1 cellular context compared by ENCODE assay signal in the genomic region with DNA sequence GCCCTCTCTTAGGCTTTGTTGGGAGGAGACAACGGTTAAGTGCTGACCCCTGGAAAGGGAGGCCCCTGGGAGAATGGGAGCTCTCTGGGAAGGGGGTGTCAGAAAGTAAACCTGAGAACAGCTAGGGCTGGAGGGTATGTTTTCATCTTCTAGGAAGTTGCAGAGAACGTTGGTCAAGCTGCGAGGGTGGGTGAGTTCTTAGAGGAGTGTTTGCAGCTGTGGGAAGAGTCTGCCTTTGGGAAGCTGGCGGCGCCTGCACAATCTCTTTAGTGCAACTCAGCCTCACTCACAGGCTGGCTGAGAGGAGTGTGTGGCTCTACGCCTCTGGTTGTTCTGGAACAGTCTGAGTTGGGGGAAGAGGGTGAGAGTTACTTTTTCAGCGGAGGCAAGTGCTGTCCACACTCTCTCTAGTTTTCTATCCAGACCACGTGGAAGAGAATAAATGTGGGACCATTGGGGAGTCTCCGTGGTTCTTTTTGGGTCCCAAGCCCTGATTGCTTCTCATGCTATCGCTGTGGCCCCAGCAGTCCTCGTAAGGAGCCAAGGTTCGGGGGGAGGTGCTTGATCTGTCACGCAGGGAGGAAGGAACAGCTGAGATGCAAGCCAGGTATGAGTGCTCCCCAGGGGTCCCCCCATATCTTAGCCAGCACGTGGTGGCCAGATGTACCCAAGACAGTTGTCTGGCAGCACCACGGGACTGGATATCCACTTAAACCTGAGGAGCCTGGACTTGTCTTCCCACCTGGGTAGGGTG.
TF ChIP-seq lines count a peak whose summit lies in the region.

No MANE protein-coding gene starts in this region.

TF ChIP-seq in GM12878, 131 proteins besides CTCF, POLR2A, EP300 and RAD21 (continued from another document and continues in another):
- no peak for TF ChIP-seq SPI1 (IDR thresholded peaks at IDR 0.05; ENCODE audit: borderline replicate concordance, insufficient read depth, low read depth, low read length)
- TF ChIP-seq RELA (IDR thresholded peaks at IDR 0.05; ENCODE audit: borderline replicate concordance, partially characterized antibody), result no peak
- no peak for TF ChIP-seq ZNF384 (IDR thresholded peaks at IDR 0.05; ENCODE audit: borderline replicate concordance, low read depth, low read length)
- no peak for TF ChIP-seq NBN (IDR thresholded peaks at IDR 0.05)
- no peak for TF ChIP-seq GABPA (IDR thresholded peaks at IDR 0.05; ENCODE audit: low read depth)
- TF ChIP-seq, protein P1, sequence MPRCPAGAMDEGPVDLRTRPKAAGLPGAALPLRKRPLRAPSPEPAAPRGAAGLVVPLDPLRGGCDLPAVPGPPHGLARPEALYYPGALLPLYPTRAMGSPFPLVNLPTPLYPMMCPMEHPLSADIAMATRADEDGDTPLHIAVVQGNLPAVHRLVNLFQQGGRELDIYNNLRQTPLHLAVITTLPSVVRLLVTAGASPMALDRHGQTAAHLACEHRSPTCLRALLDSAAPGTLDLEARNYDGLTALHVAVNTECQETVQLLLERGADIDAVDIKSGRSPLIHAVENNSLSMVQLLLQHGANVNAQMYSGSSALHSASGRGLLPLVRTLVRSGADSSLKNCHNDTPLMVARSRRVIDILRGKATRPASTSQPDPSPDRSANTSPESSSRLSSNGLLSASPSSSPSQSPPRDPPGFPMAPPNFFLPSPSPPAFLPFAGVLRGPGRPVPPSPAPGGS (IDR thresholded peaks at IDR 0.05; ENCODE audit: borderline replicate concordance, insufficient read depth, low read depth, low read length, poor library complexity, severe bottlenecking), result peak; percentile 59
- peak; percentile 7; the same call in 1 of the 3 replicates for TF ChIP-seq POU2F2 (IDR thresholded peaks at IDR 0.05; ENCODE audit: borderline replicate concordance, low read depth, low read length)
- no peak for TF ChIP-seq KAT2A (conservative IDR thresholded peaks at IDR 0.05; ENCODE audit: control insufficient read depth, low read depth, low read length)
- TF ChIP-seq POLR2AphosphoS5 (IDR thresholded peaks at IDR 0.05; ENCODE audit: low read length), result peak; percentile 75
- TF ChIP-seq HDGF (IDR thresholded peaks at IDR 0.05), result no peak; the same call in 1 of the 2 replicates
- TF ChIP-seq KDM1A (IDR thresholded peaks at IDR 0.05; ENCODE audit: borderline replicate concordance), result no peak
- TF ChIP-seq, protein P2, sequence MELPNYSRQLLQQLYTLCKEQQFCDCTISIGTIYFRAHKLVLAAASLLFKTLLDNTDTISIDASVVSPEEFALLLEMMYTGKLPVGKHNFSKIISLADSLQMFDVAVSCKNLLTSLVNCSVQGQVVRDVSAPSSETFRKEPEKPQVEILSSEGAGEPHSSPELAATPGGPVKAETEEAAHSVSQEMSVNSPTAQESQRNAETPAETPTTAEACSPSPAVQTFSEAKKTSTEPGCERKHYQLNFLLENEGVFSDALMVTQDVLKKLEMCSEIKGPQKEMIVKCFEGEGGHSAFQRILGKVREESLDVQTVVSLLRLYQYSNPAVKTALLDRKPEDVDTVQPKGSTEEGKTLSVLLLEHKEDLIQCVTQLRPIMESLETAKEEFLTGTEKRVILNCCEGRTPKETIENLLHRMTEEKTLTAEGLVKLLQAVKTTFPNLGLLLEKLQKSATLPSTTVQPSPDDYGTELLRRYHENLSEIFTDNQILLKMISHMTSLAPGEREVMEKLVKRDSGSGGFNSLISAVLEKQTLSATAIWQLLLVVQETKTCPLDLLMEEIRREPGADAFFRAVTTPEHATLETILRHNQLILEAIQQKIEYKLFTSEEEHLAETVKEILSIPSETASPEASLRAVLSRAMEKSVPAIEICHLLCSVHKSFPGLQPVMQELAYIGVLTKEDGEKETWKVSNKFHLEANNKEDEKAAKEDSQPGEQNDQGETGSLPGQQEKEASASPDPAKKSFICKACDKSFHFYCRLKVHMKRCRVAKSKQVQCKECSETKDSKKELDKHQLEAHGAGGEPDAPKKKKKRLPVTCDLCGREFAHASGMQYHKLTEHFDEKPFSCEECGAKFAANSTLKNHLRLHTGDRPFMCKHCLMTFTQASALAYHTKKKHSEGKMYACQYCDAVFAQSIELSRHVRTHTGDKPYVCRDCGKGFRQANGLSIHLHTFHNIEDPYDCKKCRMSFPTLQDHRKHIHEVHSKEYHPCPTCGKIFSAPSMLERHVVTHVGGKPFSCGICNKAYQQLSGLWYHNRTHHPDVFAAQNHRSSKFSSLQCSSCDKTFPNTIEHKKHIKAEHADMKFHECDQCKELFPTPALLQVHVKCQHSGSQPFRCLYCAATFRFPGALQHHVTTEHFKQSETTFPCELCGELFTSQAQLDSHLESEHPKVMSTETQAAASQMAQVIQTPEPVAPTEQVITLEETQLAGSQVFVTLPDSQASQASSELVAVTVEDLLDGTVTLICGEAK (IDR thresholded peaks at IDR 0.05; ENCODE audit: borderline replicate concordance), result no peak
- TF ChIP-seq, protein P3, sequence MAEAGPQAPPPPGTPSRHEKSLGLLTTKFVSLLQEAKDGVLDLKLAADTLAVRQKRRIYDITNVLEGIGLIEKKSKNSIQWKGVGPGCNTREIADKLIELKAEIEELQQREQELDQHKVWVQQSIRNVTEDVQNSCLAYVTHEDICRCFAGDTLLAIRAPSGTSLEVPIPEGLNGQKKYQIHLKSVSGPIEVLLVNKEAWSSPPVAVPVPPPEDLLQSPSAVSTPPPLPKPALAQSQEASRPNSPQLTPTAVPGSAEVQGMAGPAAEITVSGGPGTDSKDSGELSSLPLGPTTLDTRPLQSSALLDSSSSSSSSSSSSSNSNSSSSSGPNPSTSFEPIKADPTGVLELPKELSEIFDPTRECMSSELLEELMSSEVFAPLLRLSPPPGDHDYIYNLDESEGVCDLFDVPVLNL (IDR thresholded peaks at IDR 0.05; ENCODE audit: low read depth, low read length), result no peak
- no peak for TF ChIP-seq NRF1 (conservative IDR thresholded peaks at IDR 0.05; ENCODE audit: low read depth, low read length)
- TF ChIP-seq, protein P4, sequence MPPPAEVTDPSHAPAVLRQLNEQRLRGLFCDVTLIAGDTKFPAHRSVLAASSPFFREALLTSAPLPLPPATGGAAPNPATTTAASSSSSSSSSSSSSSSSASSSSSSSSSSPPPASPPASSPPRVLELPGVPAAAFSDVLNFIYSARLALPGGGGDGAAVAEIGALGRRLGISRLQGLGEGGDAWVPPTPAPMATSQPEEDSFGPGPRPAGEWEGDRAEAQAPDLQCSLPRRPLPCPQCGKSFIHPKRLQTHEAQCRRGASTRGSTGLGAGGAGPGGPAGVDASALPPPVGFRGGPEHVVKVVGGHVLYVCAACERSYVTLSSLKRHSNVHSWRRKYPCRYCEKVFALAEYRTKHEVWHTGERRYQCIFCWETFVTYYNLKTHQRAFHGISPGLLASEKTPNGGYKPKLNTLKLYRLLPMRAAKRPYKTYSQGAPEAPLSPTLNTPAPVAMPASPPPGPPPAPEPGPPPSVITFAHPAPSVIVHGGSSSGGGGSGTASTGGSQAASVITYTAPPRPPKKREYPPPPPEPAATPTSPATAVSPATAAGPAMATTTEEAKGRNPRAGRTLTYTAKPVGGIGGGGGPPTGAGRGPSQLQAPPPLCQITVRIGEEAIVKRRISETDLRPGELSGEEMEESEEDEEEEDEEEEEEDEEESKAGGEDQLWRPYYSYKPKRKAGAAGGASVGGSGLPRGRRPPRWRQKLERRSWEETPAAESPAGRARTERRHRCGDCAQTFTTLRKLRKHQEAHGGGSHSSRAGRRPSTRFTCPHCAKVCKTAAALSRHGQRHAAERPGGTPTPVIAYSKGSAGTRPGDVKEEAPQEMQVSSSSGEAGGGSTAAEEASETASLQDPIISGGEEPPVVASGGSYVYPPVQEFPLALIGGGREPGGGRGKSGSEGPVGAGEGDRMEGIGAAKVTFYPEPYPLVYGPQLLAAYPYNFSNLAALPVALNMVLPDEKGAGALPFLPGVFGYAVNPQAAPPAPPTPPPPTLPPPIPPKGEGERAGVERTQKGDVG (CRISPR knock-in tag; IDR thresholded peaks at IDR 0.05), result no peak
- TF ChIP-seq KLF5 (IDR thresholded peaks at IDR 0.05; ENCODE audit: partially characterized antibody), result no peak
- peak; percentile 80 for TF ChIP-seq SMAD5 (IDR thresholded peaks at IDR 0.05; ENCODE audit: low read depth)
- TF ChIP-seq TCF12 (IDR thresholded peaks at IDR 0.05; ENCODE audit: low read depth, low read length), result peak; percentile 96
- TF ChIP-seq YY1 (IDR thresholded peaks at IDR 0.05; ENCODE audit: low read depth, low read length), result peak; percentile 29; the same call in 1 of the 2 replicates
- no peak for TF ChIP-seq ZNF217 (IDR thresholded peaks at IDR 0.05)
- TF ChIP-seq, protein P5, sequence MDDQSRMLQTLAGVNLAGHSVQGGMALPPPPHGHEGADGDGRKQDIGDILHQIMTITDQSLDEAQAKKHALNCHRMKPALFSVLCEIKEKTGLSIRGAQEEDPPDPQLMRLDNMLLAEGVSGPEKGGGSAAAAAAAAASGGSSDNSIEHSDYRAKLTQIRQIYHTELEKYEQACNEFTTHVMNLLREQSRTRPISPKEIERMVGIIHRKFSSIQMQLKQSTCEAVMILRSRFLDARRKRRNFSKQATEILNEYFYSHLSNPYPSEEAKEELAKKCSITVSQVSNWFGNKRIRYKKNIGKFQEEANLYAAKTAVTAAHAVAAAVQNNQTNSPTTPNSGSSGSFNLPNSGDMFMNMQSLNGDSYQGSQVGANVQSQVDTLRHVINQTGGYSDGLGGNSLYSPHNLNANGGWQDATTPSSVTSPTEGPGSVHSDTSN (IDR thresholded peaks at IDR 0.05; ENCODE audit: insufficient replicate concordance, low read depth, low read length), result peak; percentile 49
- TF ChIP-seq, protein P6, sequence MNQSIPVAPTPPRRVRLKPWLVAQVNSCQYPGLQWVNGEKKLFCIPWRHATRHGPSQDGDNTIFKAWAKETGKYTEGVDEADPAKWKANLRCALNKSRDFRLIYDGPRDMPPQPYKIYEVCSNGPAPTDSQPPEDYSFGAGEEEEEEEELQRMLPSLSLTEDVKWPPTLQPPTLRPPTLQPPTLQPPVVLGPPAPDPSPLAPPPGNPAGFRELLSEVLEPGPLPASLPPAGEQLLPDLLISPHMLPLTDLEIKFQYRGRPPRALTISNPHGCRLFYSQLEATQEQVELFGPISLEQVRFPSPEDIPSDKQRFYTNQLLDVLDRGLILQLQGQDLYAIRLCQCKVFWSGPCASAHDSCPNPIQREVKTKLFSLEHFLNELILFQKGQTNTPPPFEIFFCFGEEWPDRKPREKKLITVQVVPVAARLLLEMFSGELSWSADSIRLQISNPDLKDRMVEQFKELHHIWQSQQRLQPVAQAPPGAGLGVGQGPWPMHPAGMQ (IDR thresholded peaks at IDR 0.05; ENCODE audit: borderline replicate concordance), result no peak
- TF ChIP-seq ESRRA (IDR thresholded peaks at IDR 0.05; ENCODE audit: low read length), result no peak
- TF ChIP-seq, protein P7, sequence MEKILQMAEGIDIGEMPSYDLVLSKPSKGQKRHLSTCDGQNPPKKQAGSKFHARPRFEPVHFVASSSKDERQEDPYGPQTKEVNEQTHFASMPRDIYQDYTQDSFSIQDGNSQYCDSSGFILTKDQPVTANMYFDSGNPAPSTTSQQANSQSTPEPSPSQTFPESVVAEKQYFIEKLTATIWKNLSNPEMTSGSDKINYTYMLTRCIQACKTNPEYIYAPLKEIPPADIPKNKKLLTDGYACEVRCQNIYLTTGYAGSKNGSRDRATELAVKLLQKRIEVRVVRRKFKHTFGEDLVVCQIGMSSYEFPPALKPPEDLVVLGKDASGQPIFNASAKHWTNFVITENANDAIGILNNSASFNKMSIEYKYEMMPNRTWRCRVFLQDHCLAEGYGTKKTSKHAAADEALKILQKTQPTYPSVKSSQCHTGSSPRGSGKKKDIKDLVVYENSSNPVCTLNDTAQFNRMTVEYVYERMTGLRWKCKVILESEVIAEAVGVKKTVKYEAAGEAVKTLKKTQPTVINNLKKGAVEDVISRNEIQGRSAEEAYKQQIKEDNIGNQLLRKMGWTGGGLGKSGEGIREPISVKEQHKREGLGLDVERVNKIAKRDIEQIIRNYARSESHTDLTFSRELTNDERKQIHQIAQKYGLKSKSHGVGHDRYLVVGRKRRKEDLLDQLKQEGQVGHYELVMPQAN (conservative IDR thresholded peaks at IDR 0.05), result 0 out of 2 replicates have a peak, but pooled peaks have one; percentile 32
- TF ChIP-seq TAF1 (IDR thresholded peaks at IDR 0.05; ENCODE audit: borderline replicate concordance, low read depth, low read length), result 0 out of 2 replicates have a peak, but pooled peaks have one; percentile 6
- TF ChIP-seq EGR1 (IDR thresholded peaks at IDR 0.05; ENCODE audit: borderline replicate concordance in 1 of 2, low read depth in 2 of 2, low read length in 2 of 2), result no peak
- peak; percentile 29 for TF ChIP-seq CREM (IDR thresholded peaks at IDR 0.05; ENCODE audit: low read depth)
- TF ChIP-seq, protein P8, sequence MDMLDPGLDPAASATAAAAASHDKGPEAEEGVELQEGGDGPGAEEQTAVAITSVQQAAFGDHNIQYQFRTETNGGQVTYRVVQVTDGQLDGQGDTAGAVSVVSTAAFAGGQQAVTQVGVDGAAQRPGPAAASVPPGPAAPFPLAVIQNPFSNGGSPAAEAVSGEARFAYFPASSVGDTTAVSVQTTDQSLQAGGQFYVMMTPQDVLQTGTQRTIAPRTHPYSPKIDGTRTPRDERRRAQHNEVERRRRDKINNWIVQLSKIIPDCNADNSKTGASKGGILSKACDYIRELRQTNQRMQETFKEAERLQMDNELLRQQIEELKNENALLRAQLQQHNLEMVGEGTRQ (IDR thresholded peaks at IDR 0.05; ENCODE audit: borderline replicate concordance, low read depth, low read length), result no peak
- no peak for TF ChIP-seq CEBPB (IDR thresholded peaks at IDR 0.05; ENCODE audit: borderline replicate concordance in 1 of 2, low read depth in 2 of 2, low read length in 2 of 2)
- no peak for TF ChIP-seq ZNF274 (IDR thresholded peaks at IDR 0.05; ENCODE audit: insufficient read depth, insufficient read length)
- no peak for TF ChIP-seq PAX8 (IDR thresholded peaks at IDR 0.05)
- no peak for TF ChIP-seq IKZF2 (IDR thresholded peaks at IDR 0.05)
- no peak for TF ChIP-seq CBFB (IDR thresholded peaks at IDR 0.05; ENCODE audit: low read depth)
- no peak for TF ChIP-seq JUNB (IDR thresholded peaks at IDR 0.05)
- TF ChIP-seq PML (IDR thresholded peaks at IDR 0.05; ENCODE audit: low read length), result no peak
- TF ChIP-seq EZH2 (IDR thresholded peaks at IDR 0.05; ENCODE audit: borderline replicate concordance, control insufficient read depth, low read depth, low read length), result no peak
- TF ChIP-seq STAT3 (IDR thresholded peaks at IDR 0.05; ENCODE audit: low read depth, low read length), result no peak
- TF ChIP-seq NFXL1 (IDR thresholded peaks at IDR 0.05; ENCODE audit: borderline replicate concordance), result no peak
- TF ChIP-seq, protein P9, sequence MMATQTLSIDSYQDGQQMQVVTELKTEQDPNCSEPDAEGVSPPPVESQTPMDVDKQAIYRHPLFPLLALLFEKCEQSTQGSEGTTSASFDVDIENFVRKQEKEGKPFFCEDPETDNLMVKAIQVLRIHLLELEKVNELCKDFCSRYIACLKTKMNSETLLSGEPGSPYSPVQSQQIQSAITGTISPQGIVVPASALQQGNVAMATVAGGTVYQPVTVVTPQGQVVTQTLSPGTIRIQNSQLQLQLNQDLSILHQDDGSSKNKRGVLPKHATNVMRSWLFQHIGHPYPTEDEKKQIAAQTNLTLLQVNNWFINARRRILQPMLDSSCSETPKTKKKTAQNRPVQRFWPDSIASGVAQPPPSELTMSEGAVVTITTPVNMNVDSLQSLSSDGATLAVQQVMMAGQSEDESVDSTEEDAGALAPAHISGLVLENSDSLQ (IDR thresholded peaks at IDR 0.05), result no peak
- TF ChIP-seq, protein P10, sequence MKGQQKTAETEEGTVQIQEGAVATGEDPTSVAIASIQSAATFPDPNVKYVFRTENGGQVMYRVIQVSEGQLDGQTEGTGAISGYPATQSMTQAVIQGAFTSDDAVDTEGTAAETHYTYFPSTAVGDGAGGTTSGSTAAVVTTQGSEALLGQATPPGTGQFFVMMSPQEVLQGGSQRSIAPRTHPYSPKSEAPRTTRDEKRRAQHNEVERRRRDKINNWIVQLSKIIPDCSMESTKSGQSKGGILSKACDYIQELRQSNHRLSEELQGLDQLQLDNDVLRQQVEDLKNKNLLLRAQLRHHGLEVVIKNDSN (IDR thresholded peaks at IDR 0.05; ENCODE audit: borderline replicate concordance, extremely low read length, insufficient read depth, low read depth, low read length), result peak; percentile 38
- TF ChIP-seq MEF2B (IDR thresholded peaks at IDR 0.05; ENCODE audit: partially characterized antibody, poor library complexity, severe bottlenecking), result no peak
